29 cellular contexts compared by ENCODE assay signal in genomic region chr17:27991594-27991993, GRCh38.
"Had no signal": no experiment of that assay in that cellular context is flagged by ENCODE, and none has a peak within 500 bp of the region (broad histone marks: within the 10 kb centered on the region; RNA-seq: fewer than 3 reads in every experiment).

No MANE protein-coding gene starts in this region.

- H3K79me2 ChIP-seq: hepatocyte had no signal

- H3K4me3 Mint-ChIP-seq: endodermal cell; mesothelial cell of epicardium; naive thymus-derived CD8-positive, alpha-beta T cell; nephron progenitor cell; stimulated activated memory B cell treated with anti-CD40 and anti-IgM and Interleukin-4, amounts not matched to agents 10 μg/mL and 1 μg/mL and 100 μg/mL, for 72 hours had no signal

- H3K9me3 ChIP-seq: esophagus muscularis mucosa, gastroesophageal sphincter, heart left ventricle, left lung, mucosa of descending colon, psoas muscle, spleen, suprapubic skin, thyroid gland, vagina had no signal

- DNase-seq: effector CD8-positive, alpha-beta T cell; endodermal cell; foreskin keratinocyte; heart left ventricle; kidney; left cardiac atrium; left lung; mesenchymal stem cell; mucosa of descending colon; naive thymus-derived CD8-positive, alpha-beta T cell; nephron progenitor cell; nucleus accumbens; posterior cingulate gyrus; psoas muscle; right cardiac atrium; spleen; stimulated activated CD4-positive, alpha-beta T cell treated with anti-CD3 and anti-CD28 coated beads, Interleukin-4, amount 100 ng/mL, for 4 hours; stimulated activated naive CD8-positive, alpha-beta T cell treated with anti-CD3 and anti-CD28 coated beads, Interleukin-15, Interleukin-2, amounts not matched to agents 100 U/mL and 50 U/mL, for 24 hours; thyroid gland; trophoblast cell had no signal

- H3K27ac ChIP-seq: coronary artery, esophagus muscularis mucosa, foreskin keratinocyte, gastroesophageal sphincter, heart left ventricle, hepatocyte, left lung, psoas muscle, skin epidermis, spleen, suprapubic skin, thyroid gland, vagina had no signal

- FAIRE-seq: kidney had no signal

- ATAC-seq: foreskin keratinocyte; gastroesophageal sphincter; heart left ventricle; left cardiac atrium; left lung; mucosa of descending colon; naive thymus-derived CD8-positive, alpha-beta T cell; psoas muscle; right cardiac atrium; stimulated activated memory B cell treated with anti-CD40 and anti-IgM and Interleukin-4, amounts not matched to agents 10 μg/mL and 1 μg/mL and 100 μg/mL, for 72 hours; stimulated activated naive CD8-positive, alpha-beta T cell treated with anti-CD3 and anti-CD28 coated beads, Interleukin-15, Interleukin-2, amounts not matched to agents 100 U/mL and 50 U/mL, for 24 hours had no signal

- H3K36me3 ChIP-seq: esophagus muscularis mucosa, gastroesophageal sphincter, heart left ventricle, left lung, spleen, suprapubic skin, thyroid gland, vagina had no signal

- H2AFZ ChIP-seq: hepatocyte had no signal

- H3K4me1 Mint-ChIP-seq: mesothelial cell of epicardium; stimulated activated memory B cell treated with anti-CD40 and anti-IgM and Interleukin-4, amounts not matched to agents 10 μg/mL and 1 μg/mL and 100 μg/mL, for 72 hours had no signal

- H3K27ac Mint-ChIP-seq: endodermal cell; mesothelial cell of epicardium; naive thymus-derived CD8-positive, alpha-beta T cell; nephron progenitor cell; stimulated activated memory B cell treated with anti-CD40 and anti-IgM and Interleukin-4, amounts not matched to agents 10 μg/mL and 1 μg/mL and 100 μg/mL, for 72 hours had no signal

- H3K9me3 Mint-ChIP-seq: endodermal cell; mesothelial cell of epicardium; naive thymus-derived CD8-positive, alpha-beta T cell; nephron progenitor cell; stimulated activated memory B cell treated with anti-CD40 and anti-IgM and Interleukin-4, amounts not matched to agents 10 μg/mL and 1 μg/mL and 100 μg/mL, for 72 hours had no signal

- H3K27me3 ChIP-seq: esophagus muscularis mucosa, foreskin keratinocyte, heart left ventricle, hepatocyte, left lung, thyroid gland, vagina had no signal

- H3K4me1 ChIP-seq: esophagus muscularis mucosa, gastroesophageal sphincter, left lung, psoas muscle, suprapubic skin, vagina had no signal

- H3K4me2 ChIP-seq: hepatocyte had no signal

- H3K36me3 Mint-ChIP-seq: mesothelial cell of epicardium; naive thymus-derived CD8-positive, alpha-beta T cell; stimulated activated memory B cell treated with anti-CD40 and anti-IgM and Interleukin-4, amounts not matched to agents 10 μg/mL and 1 μg/mL and 100 μg/mL, for 72 hours had no signal

- H3K4me3 ChIP-seq: coronary artery, esophagus muscularis mucosa, gastroesophageal sphincter, heart left ventricle, hepatocyte, left lung, mucosa of descending colon, psoas muscle, skin epidermis, spleen, suprapubic skin, thyroid gland, vagina had no signal
